ENCODE assay signal across 1 cellular context in genomic region chr2:24359701-24360049, GRCh38.
TF ChIP-seq lines count a peak whose summit lies in the region.

No MANE protein-coding gene starts in this region.

TF ChIP-seq in HepG2, 621 proteins besides CTCF, POLR2A, EP300 and RAD21 (continued from another document):
- TF ChIP-seq ZBTB25 (CRISPR knock-in tag; IDR thresholded peaks at IDR 0.05) (no peak), NRL (CRISPR knock-in tag; IDR thresholded peaks at IDR 0.05; ENCODE audit: borderline replicate concordance) (no peak), HNRNPK (IDR thresholded peaks at IDR 0.05; ENCODE audit: low read depth, low read length, poor library complexity, severe bottlenecking) (no peak), ZEB1 (IDR thresholded peaks at IDR 0.05; ENCODE audit: insufficient replicate concordance, low read depth) (peak; percentile 64), ZNF687 (CRISPR knock-in tag; IDR thresholded peaks at IDR 0.05) (no peak), ZNF546 (CRISPR knock-in tag; conservative IDR thresholded peaks at IDR 0.05) (no peak), ARID4A (CRISPR knock-in tag; IDR thresholded peaks at IDR 0.05; ENCODE audit: borderline replicate concordance) (no peak), NBN (conservative IDR thresholded peaks at IDR 0.05) (no peak), DZIP1 (CRISPR knock-in tag; IDR thresholded peaks at IDR 0.05) (no peak)
